Comparison of ENCODE assay signal across 17 cellular contexts in genomic region chr17:2609091-2609490, GRCh38.
"Had no signal": no experiment of that assay in that cellular context is flagged by ENCODE, and none has a peak within 500 bp of the region (broad histone marks: within the 10 kb centered on the region; RNA-seq: fewer than 3 reads in every experiment).

No MANE protein-coding gene starts in this region.

- H3K27me3 Mint-ChIP-seq: activated naive CD4-positive, alpha-beta T cell treated with anti-CD3 and anti-CD28 coated beads, Interleukin-2, amount 50 U/mL, for 24 hours; brain; progenitor cell of endocrine pancreas; stimulated activated naive CD8-positive, alpha-beta T cell treated with anti-CD3 and anti-CD28 coated beads, Interleukin-15, amount 100 ng/mL, for 72 hours had no signal

- H3K9me3 Mint-ChIP-seq: activated naive CD4-positive, alpha-beta T cell treated with anti-CD3 and anti-CD28 coated beads, Interleukin-2, amount 50 U/mL, for 24 hours; brain; stimulated activated naive CD8-positive, alpha-beta T cell treated with anti-CD3 and anti-CD28 coated beads, Interleukin-15, amount 100 ng/mL, for 72 hours had no signal

- DNase-seq: activated CD4-positive, alpha-beta T cell treated with anti-CD3 and anti-CD28 coated beads, Interleukin-2, amount 50 U/mL, for 48 hours; activated effector memory CD4-positive, alpha-beta T cell treated with anti-CD3 and anti-CD28 coated beads, Interleukin-2, amount 50 U/mL, for 16 hours; activated T-cell treated with anti-CD3 and anti-CD28 coated beads, Interleukin-2, amount 50 U/mL, for 1 hour; amniotic stem cell; effector memory CD4-positive, alpha-beta T cell; heart left ventricle; left cardiac atrium; lower lobe of right lung; right cardiac atrium; small intestine; stimulated activated CD4-positive, alpha-beta T cell treated with anti-CD3 and anti-CD28 coated beads, Interleukin-4, amount 100 ng/mL, for 4 hours; stimulated activated CD8-positive, alpha-beta memory T cell treated with anti-CD3 and anti-CD28 coated beads, Interleukin-4, amount 100 ng/mL, for 48 hours; stimulated activated naive CD8-positive, alpha-beta T cell treated with anti-CD3 and anti-CD28 coated beads, Interleukin-15, amount 100 ng/mL, for 72 hours; T1000 had no signal

- H3K27ac Mint-ChIP-seq: activated naive CD4-positive, alpha-beta T cell treated with anti-CD3 and anti-CD28 coated beads, Interleukin-2, amount 50 U/mL, for 24 hours; progenitor cell of endocrine pancreas; stimulated activated naive CD8-positive, alpha-beta T cell treated with anti-CD3 and anti-CD28 coated beads, Interleukin-15, amount 100 ng/mL, for 72 hours had no signal

- ATAC-seq: lower lobe of right lung; right cardiac atrium; stimulated activated naive CD8-positive, alpha-beta T cell treated with anti-CD3 and anti-CD28 coated beads, Interleukin-15, amount 100 ng/mL, for 72 hours had no signal

- H3K4me3 Mint-ChIP-seq: activated naive CD4-positive, alpha-beta T cell treated with anti-CD3 and anti-CD28 coated beads, Interleukin-2, amount 50 U/mL, for 24 hours; brain; stimulated activated naive CD8-positive, alpha-beta T cell treated with anti-CD3 and anti-CD28 coated beads, Interleukin-15, amount 100 ng/mL, for 72 hours had no signal
